9 cellular contexts compared by ENCODE assay signal in genomic region chr6:3911614-3912336, GRCh38.
DNase-seq lines count a peak whose midpoint lies in the region; ATAC-seq, FAIRE-seq and TF ChIP-seq lines count a peak whose summit lies in the region.
"Had no signal": no experiment of that assay in that cellular context is flagged by ENCODE, and none has a peak within 500 bp of the region (broad histone marks: within the 10 kb centered on the region; RNA-seq: fewer than 3 reads in every experiment).

No MANE protein-coding gene starts in this region.

- H3K27ac Mint-ChIP-seq in activated CD4-positive, alpha-beta T cell treated with anti-CD3 and anti-CD28 coated beads, Interleukin-2, amount 10 ng/mL, durations not matched to agents 24 days and 14 days = no peak overlapping the region

- H3K27me3 Mint-ChIP-seq in activated CD4-positive, alpha-beta T cell treated with anti-CD3 and anti-CD28 coated beads, Interleukin-2, amount 10 ng/mL, durations not matched to agents 24 days and 14 days = peaks cover 57% of the 10 kb centered on the region

- H3K27ac ChIP-seq in brain microvascular endothelial cell (peak overlapping the region; percentile 74), kidney (ENCODE audit: low read depth in 2 of 2, low read length in 2 of 2) (peak overlapping the region; percentile 62 to 73), temporal lobe (ENCODE audit: low read depth, low read length) (peak overlapping the region; percentile 41)

- DNase-seq in HS-27A (ENCODE audit: low read depth) = peak; percentile 78
- DNase-seq in brain microvascular endothelial cell = peak; percentile 95
- peak; percentile 81 for DNase-seq in kidney
- no peak for DNase-seq in SK-N-DZ (ENCODE audit: low spot score)
- DNase-seq in activated CD4-positive, alpha-beta T cell treated with anti-CD3 and anti-CD28 coated beads, Interleukin-2, amount 10 ng/mL, durations not matched to agents 24 days and 14 days = no peak
- DNase-seq: NCI-H748 treated with DMSO at 0.1 percent for 48 hours had no signal

- TF ChIP-seq CTCF in brain microvascular endothelial cell (IDR thresholded peaks at IDR 0.05; ENCODE audit: low read depth, low read length, missing control alignments) = no peak
- no peak for TF ChIP-seq CTCF in kidney (IDR thresholded peaks at IDR 0.05; ENCODE audit: borderline replicate concordance, extremely low read depth, insufficient read depth)

- H3K4me1 Mint-ChIP-seq in activated CD4-positive, alpha-beta T cell treated with anti-CD3 and anti-CD28 coated beads, Interleukin-2, amount 10 ng/mL, durations not matched to agents 24 days and 14 days = peaks cover 25% of the 10 kb centered on the region

- H3K9me3 ChIP-seq in kidney (ENCODE audit: control insufficient read depth in 1 of 2, low read length in 2 of 2) = no peaks in the 10 kb centered on the region

- no peak overlapping the region for H3K4me3 Mint-ChIP-seq in activated CD4-positive, alpha-beta T cell treated with anti-CD3 and anti-CD28 coated beads, Interleukin-2, amount 10 ng/mL, durations not matched to agents 24 days and 14 days

- H3K9me3 Mint-ChIP-seq in activated CD4-positive, alpha-beta T cell treated with anti-CD3 and anti-CD28 coated beads, Interleukin-2, amount 10 ng/mL, durations not matched to agents 24 days and 14 days = no peaks in the 10 kb centered on the region

- peaks cover 18 to 32% of the 10 kb centered on the region in 2 donors for H3K4me1 ChIP-seq in kidney (ENCODE audit: control insufficient read depth in 1 of 2, insufficient read depth in 1 of 2, low read depth in 1 of 2, low read length in 2 of 2)

- ATAC-seq in GM18519 (IDR thresholded peaks at IDR 0.05; ENCODE audit: low FRiP score, unreplicated experiment) = no peak
- ATAC-seq in HG02588 (IDR thresholded peaks at IDR 0.05; ENCODE audit: unreplicated experiment) = no peak

- H3K36me3 Mint-ChIP-seq in activated CD4-positive, alpha-beta T cell treated with anti-CD3 and anti-CD28 coated beads, Interleukin-2, amount 10 ng/mL, durations not matched to agents 24 days and 14 days (ENCODE audit: low read depth) = peaks cover 2% of the 10 kb centered on the region

- intact Hi-C loops in kidney (cut with DNase I) = no loop called here
- intact Hi-C loops in activated CD4-positive, alpha-beta T cell treated with anti-CD3 and anti-CD28 coated beads, Interleukin-2, amount 10 ng/mL, durations not matched to agents 24 days and 14 days (cut with micrococcal nuclease) = loop anchor here (10.0 kb wide), 2 partner anchors 47 to 93 kb away; no protein-coding TSS in a partner anchor

- H3K36me3 ChIP-seq in brain microvascular endothelial cell (replicated peaks) (no peaks in the 10 kb centered on the region), kidney (ENCODE audit: control insufficient read depth in 1 of 2, insufficient read depth in 2 of 2, low read length in 2 of 2) (no peaks in the 10 kb centered on the region)

- in situ Hi-C loops in brain microvascular endothelial cell (cut with HindIII; ENCODE audit: low pct_ligation_motif_present, low sequenced_read_pairs) = no loop called here

- H3K9ac ChIP-seq in kidney (ENCODE audit: low read length in 2 of 2) = no peak overlapping the region

- no peak for FAIRE-seq in kidney (lab: Jason Lieb, UNC)

- H3K4me3 ChIP-seq in brain microvascular endothelial cell (ENCODE audit: low read depth, low read length) = no peak overlapping the region
- H3K4me3 ChIP-seq in kidney (ENCODE audit: low read length in 2 of 2) = no peak overlapping the region

- no peaks in the 10 kb centered on the region for H3K27me3 ChIP-seq in brain microvascular endothelial cell (replicated peaks)

Comparison
In these comparisons a context has a peak if more than half of its experiments do, and no peak if none do; other contexts are left out.
1. DNase-seq: peak in HS-27A (single experiment), brain microvascular endothelial cell (single experiment) and kidney (single experiment); none in SK-N-DZ (single experiment) and activated CD4-positive, alpha-beta T cell treated with anti-CD3 and anti-CD28 coated beads, Interleukin-2, amount 10 ng/mL, durations not matched to agents 24 days and 14 days (single experiment).
2. Peak in every context shown above with its lines, with median percentiles within 50 percentile points of each other: H3K27ac ChIP-seq.